1 cellular context compared by ENCODE assay signal in the genomic region with DNA sequence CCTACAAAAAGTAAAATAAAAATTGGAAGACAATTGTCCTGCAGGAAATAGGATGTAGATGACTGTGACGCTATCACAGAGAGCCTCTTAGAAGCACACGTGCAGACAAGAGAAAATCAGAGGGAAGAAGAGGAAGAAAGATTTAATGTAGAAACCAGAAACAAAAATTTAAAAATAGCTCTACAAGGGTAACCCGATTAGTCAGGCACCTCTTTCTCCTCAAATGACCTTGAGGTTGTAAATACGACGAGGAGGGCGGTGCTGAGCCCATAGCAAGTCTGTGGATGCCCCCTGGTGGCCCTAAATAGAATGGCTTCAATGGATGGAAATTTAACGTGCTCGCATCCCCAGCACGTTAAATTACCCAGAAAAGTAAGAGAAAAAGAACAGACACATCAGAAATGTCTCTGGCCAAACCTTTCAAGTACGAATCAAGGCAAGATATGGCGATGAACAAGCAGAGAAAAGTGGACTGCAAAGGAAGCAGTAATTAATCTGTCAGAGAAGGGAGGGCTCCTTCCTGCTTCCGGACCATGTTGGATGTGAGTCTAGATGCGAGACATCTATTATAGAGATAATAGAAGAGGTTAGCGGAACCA.
TF ChIP-seq lines count a peak whose summit lies in the region.

No MANE protein-coding gene starts in this region.

TF ChIP-seq in K562, 482 proteins besides CTCF, POLR2A, EP300 and RAD21 (continued from another document and continues in another):
- TF ChIP-seq, protein P1, sequence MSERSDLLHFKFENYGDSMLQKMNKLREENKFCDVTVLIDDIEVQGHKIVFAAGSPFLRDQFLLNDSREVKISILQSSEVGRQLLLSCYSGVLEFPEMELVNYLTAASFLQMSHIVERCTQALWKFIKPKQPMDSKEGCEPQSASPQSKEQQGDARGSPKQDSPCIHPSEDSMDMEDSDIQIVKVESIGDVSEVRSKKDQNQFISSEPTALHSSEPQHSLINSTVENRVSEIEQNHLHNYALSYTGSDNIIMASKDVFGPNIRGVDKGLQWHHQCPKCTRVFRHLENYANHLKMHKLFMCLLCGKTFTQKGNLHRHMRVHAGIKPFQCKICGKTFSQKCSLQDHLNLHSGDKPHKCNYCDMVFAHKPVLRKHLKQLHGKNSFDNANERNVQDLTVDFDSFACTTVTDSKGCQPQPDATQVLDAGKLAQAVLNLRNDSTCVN (CRISPR knock-in tag; IDR thresholded peaks at IDR 0.05) = no peak
- TF ChIP-seq ZNF121 (CRISPR knock-in tag; conservative IDR thresholded peaks at IDR 0.05) (no peak), BRF1 (IDR thresholded peaks at IDR 0.05; ENCODE audit: borderline replicate concordance, extremely low read depth, insufficient read length) (no peak), ZNF263 (CRISPR knock-in tag; IDR thresholded peaks at IDR 0.05; ENCODE audit: borderline replicate concordance) (peak; percentile 41; the same call in 1 of the 2 replicates), DNMT1 (IDR thresholded peaks at IDR 0.05) (no peak), MCM3 (IDR thresholded peaks at IDR 0.05) (no peak), NFYB (IDR thresholded peaks at IDR 0.05; ENCODE audit: extremely low read depth, insufficient read length) (no peak), MEF2A (IDR thresholded peaks at IDR 0.05; ENCODE audit: control insufficient read depth, low read depth, low read length) (0 out of 2 replicates have a peak, but pooled peaks have one; percentile 65), MAFG (tag; conservative IDR thresholded peaks at IDR 0.05) (no peak), ELF2 (CRISPR knock-in tag; IDR thresholded peaks at IDR 0.05) (no peak), HOXB6 (CRISPR knock-in tag; IDR thresholded peaks at IDR 0.05; ENCODE audit: borderline replicate concordance) (no peak), NCOA2 (IDR thresholded peaks at IDR 0.05; ENCODE audit: partially characterized antibody in 2 of 2) (no peak), ZNF175 (CRISPR knock-in tag; IDR thresholded peaks at IDR 0.05; ENCODE audit: low read depth) (no peak), SRSF9 (IDR thresholded peaks at IDR 0.05; ENCODE audit: borderline replicate concordance, low read depth, low read length) (no peak), POLR2AphosphoS5 (IDR thresholded peaks at IDR 0.05; ENCODE audit: control insufficient read depth, insufficient read depth, low read depth, low read length) (no peak), SIRT6 (IDR thresholded peaks at IDR 0.05; ENCODE audit: low read depth, low read length) (no peak), NFRKB (IDR thresholded peaks at IDR 0.05; ENCODE audit: low read depth) (no peak), ILF3 (IDR thresholded peaks at IDR 0.05; ENCODE audit: borderline replicate concordance) (no peak), CCAR2 (IDR thresholded peaks at IDR 0.05; ENCODE audit: low read depth, low read length) (no peak), ZNF561 (CRISPR knock-in tag; conservative IDR thresholded peaks at IDR 0.05) (no peak), KLF10 (CRISPR knock-in tag; IDR thresholded peaks at IDR 0.05) (no peak), BCOR (IDR thresholded peaks at IDR 0.05) (peak; percentile 31; the same call in 1 of the 2 replicates), GATAD2B (IDR thresholded peaks at IDR 0.05; ENCODE audit: borderline replicate concordance) (no peak), POLR3G (IDR thresholded peaks at IDR 0.05; ENCODE audit: extremely low read depth, insufficient read length, insufficient replicate concordance) (no peak), RAD51 (IDR thresholded peaks at IDR 0.05; ENCODE audit: borderline replicate concordance, low read depth) (no peak), CBX8 (IDR thresholded peaks at IDR 0.05; ENCODE audit: borderline replicate concordance, extremely low read depth, low read depth, low read length, poor library complexity, severe bottlenecking) (no peak), PHF20 (IDR thresholded peaks at IDR 0.05; ENCODE audit: partially characterized antibody) (no peak)
- TF ChIP-seq, protein P2, sequence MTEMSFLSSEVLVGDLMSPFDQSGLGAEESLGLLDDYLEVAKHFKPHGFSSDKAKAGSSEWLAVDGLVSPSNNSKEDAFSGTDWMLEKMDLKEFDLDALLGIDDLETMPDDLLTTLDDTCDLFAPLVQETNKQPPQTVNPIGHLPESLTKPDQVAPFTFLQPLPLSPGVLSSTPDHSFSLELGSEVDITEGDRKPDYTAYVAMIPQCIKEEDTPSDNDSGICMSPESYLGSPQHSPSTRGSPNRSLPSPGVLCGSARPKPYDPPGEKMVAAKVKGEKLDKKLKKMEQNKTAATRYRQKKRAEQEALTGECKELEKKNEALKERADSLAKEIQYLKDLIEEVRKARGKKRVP (CRISPR knock-in tag; IDR thresholded peaks at IDR 0.05) = no peak
- TF ChIP-seq, protein P3, sequence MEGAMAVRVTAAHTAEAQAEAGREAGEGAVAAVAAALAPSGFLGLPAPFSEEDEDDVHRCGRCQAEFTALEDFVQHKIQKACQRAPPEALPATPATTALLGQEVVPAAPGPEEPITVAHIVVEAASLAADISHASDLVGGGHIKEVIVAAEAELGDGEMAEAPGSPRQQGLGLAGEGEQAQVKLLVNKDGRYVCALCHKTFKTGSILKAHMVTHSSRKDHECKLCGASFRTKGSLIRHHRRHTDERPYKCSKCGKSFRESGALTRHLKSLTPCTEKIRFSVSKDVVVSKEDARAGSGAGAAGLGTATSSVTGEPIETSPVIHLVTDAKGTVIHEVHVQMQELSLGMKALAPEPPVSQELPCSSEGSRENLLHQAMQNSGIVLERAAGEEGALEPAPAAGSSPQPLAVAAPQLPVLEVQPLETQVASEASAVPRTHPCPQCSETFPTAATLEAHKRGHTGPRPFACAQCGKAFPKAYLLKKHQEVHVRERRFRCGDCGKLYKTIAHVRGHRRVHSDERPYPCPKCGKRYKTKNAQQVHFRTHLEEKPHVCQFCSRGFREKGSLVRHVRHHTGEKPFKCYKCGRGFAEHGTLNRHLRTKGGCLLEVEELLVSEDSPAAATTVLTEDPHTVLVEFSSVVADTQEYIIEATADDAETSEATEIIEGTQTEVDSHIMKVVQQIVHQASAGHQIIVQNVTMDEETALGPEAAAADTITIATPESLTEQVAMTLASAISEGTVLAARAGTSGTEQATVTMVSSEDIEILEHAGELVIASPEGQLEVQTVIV (CRISPR knock-in tag; IDR thresholded peaks at IDR 0.05; ENCODE audit: borderline replicate concordance) = no peak
- TF ChIP-seq, protein P4, sequence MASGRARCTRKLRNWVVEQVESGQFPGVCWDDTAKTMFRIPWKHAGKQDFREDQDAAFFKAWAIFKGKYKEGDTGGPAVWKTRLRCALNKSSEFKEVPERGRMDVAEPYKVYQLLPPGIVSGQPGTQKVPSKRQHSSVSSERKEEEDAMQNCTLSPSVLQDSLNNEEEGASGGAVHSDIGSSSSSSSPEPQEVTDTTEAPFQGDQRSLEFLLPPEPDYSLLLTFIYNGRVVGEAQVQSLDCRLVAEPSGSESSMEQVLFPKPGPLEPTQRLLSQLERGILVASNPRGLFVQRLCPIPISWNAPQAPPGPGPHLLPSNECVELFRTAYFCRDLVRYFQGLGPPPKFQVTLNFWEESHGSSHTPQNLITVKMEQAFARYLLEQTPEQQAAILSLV (tag; IDR thresholded peaks at IDR 0.05) = no peak
- TF ChIP-seq, protein P5, sequence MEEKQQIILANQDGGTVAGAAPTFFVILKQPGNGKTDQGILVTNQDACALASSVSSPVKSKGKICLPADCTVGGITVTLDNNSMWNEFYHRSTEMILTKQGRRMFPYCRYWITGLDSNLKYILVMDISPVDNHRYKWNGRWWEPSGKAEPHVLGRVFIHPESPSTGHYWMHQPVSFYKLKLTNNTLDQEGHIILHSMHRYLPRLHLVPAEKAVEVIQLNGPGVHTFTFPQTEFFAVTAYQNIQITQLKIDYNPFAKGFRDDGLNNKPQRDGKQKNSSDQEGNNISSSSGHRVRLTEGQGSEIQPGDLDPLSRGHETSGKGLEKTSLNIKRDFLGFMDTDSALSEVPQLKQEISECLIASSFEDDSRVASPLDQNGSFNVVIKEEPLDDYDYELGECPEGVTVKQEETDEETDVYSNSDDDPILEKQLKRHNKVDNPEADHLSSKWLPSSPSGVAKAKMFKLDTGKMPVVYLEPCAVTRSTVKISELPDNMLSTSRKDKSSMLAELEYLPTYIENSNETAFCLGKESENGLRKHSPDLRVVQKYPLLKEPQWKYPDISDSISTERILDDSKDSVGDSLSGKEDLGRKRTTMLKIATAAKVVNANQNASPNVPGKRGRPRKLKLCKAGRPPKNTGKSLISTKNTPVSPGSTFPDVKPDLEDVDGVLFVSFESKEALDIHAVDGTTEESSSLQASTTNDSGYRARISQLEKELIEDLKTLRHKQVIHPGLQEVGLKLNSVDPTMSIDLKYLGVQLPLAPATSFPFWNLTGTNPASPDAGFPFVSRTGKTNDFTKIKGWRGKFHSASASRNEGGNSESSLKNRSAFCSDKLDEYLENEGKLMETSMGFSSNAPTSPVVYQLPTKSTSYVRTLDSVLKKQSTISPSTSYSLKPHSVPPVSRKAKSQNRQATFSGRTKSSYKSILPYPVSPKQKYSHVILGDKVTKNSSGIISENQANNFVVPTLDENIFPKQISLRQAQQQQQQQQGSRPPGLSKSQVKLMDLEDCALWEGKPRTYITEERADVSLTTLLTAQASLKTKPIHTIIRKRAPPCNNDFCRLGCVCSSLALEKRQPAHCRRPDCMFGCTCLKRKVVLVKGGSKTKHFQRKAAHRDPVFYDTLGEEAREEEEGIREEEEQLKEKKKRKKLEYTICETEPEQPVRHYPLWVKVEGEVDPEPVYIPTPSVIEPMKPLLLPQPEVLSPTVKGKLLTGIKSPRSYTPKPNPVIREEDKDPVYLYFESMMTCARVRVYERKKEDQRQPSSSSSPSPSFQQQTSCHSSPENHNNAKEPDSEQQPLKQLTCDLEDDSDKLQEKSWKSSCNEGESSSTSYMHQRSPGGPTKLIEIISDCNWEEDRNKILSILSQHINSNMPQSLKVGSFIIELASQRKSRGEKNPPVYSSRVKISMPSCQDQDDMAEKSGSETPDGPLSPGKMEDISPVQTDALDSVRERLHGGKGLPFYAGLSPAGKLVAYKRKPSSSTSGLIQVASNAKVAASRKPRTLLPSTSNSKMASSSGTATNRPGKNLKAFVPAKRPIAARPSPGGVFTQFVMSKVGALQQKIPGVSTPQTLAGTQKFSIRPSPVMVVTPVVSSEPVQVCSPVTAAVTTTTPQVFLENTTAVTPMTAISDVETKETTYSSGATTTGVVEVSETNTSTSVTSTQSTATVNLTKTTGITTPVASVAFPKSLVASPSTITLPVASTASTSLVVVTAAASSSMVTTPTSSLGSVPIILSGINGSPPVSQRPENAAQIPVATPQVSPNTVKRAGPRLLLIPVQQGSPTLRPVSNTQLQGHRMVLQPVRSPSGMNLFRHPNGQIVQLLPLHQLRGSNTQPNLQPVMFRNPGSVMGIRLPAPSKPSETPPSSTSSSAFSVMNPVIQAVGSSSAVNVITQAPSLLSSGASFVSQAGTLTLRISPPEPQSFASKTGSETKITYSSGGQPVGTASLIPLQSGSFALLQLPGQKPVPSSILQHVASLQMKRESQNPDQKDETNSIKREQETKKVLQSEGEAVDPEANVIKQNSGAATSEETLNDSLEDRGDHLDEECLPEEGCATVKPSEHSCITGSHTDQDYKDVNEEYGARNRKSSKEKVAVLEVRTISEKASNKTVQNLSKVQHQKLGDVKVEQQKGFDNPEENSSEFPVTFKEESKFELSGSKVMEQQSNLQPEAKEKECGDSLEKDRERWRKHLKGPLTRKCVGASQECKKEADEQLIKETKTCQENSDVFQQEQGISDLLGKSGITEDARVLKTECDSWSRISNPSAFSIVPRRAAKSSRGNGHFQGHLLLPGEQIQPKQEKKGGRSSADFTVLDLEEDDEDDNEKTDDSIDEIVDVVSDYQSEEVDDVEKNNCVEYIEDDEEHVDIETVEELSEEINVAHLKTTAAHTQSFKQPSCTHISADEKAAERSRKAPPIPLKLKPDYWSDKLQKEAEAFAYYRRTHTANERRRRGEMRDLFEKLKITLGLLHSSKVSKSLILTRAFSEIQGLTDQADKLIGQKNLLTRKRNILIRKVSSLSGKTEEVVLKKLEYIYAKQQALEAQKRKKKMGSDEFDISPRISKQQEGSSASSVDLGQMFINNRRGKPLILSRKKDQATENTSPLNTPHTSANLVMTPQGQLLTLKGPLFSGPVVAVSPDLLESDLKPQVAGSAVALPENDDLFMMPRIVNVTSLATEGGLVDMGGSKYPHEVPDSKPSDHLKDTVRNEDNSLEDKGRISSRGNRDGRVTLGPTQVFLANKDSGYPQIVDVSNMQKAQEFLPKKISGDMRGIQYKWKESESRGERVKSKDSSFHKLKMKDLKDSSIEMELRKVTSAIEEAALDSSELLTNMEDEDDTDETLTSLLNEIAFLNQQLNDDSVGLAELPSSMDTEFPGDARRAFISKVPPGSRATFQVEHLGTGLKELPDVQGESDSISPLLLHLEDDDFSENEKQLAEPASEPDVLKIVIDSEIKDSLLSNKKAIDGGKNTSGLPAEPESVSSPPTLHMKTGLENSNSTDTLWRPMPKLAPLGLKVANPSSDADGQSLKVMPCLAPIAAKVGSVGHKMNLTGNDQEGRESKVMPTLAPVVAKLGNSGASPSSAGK (IDR thresholded peaks at IDR 0.05) = no peak
- TF ChIP-seq, protein P6, sequence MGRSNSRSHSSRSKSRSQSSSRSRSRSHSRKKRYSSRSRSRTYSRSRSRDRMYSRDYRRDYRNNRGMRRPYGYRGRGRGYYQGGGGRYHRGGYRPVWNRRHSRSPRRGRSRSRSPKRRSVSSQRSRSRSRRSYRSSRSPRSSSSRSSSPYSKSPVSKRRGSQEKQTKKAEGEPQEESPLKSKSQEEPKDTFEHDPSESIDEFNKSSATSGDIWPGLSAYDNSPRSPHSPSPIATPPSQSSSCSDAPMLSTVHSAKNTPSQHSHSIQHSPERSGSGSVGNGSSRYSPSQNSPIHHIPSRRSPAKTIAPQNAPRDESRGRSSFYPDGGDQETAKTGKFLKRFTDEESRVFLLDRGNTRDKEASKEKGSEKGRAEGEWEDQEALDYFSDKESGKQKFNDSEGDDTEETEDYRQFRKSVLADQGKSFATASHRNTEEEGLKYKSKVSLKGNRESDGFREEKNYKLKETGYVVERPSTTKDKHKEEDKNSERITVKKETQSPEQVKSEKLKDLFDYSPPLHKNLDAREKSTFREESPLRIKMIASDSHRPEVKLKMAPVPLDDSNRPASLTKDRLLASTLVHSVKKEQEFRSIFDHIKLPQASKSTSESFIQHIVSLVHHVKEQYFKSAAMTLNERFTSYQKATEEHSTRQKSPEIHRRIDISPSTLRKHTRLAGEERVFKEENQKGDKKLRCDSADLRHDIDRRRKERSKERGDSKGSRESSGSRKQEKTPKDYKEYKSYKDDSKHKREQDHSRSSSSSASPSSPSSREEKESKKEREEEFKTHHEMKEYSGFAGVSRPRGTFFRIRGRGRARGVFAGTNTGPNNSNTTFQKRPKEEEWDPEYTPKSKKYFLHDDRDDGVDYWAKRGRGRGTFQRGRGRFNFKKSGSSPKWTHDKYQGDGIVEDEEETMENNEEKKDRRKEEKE (IDR thresholded peaks at IDR 0.05; ENCODE audit: borderline replicate concordance in 1 of 2, control insufficient read depth in 1 of 2, low read depth in 2 of 2, low read length in 1 of 2) = no peak
- TF ChIP-seq, protein P7, sequence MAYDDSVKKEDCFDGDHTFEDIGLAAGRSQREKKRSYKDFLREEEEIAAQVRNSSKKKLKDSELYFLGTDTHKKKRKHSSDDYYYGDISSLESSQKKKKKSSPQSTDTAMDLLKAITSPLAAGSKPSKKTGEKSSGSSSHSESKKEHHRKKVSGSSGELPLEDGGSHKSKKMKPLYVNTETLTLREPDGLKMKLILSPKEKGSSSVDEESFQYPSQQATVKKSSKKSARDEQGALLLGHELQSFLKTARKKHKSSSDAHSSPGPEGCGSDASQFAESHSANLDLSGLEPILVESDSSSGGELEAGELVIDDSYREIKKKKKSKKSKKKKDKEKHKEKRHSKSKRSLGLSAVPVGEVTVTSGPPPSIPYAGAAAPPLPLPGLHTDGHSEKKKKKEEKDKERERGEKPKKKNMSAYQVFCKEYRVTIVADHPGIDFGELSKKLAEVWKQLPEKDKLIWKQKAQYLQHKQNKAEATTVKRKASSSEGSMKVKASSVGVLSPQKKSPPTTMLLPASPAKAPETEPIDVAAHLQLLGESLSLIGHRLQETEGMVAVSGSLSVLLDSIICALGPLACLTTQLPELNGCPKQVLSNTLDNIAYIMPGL (CRISPR knock-in tag; IDR thresholded peaks at IDR 0.05) = no peak
